In the genomic region with DNA sequence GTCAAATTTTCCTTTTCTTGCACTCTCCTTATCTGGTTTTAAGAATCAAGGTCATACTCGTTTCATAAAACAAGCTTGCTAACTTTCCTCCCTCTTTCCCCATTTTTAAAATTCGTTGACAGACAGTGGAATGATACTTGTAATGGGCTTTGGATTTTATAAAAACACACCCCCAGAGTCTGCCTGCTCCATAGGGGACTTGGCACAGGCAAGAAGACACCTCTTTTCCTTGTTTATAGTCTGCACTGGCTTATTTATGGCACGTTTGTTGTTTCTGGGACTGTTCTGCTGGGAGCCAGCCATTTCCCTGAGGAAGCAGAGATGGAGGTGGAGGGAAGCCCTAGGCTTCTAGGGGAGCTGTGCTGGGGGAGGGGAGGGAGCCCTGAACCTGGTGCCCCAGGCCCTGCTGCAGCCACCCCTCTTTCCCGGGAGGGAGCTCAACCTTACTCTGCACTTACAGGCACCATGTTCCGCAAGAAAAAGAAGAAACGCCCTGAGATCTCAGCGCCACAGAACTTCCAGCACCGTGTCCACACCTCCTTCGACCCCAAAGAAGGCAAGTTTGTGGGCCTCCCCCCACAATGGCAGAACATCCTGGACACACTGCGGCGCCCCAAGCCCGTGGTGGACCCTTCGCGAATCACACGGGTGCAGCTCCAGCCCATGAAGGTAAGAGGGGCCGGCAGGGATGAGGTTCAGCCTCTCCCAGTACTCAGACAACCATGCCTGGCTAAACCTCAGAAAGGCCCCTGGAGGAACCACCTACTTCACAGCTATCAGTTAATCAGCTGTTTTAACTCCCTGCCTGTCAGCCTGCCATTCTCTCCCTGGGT, we compare ENCODE assay signal across 21 cellular contexts. TPM values are rescaled to one million over a fixed set of nuclear protein-coding genes. Genes with fewer than 3 reads are reported as not detected.
DNase-seq lines count a peak whose midpoint lies in the region; ATAC-seq and TF ChIP-seq lines count a peak whose summit lies in the region.
"Had no signal": no experiment of that assay in that cellular context is flagged by ENCODE, and none has a peak within 500 bp of the region (broad histone marks: within the 10 kb centered on the region; RNA-seq: fewer than 3 reads in every experiment).

No MANE protein-coding gene starts in this region.

- peaks cover 14% of the 10 kb centered on the region for H3K27me3 Mint-ChIP-seq in nephron progenitor cell (ENCODE audit: low read depth, poor library complexity)
- no peaks in the 10 kb centered on the region for H3K27me3 Mint-ChIP-seq in stimulated activated naive CD8-positive, alpha-beta T cell treated with anti-CD3 and anti-CD28 coated beads, Interleukin-15, amount 100 ng/mL, for 72 hours

- H2BK120ac ChIP-seq in IMR-90 (ENCODE audit: low read depth, low read length) (no peak overlapping the region), mesenchymal stem cell (ENCODE audit: low read depth, low read length) (no peak overlapping the region)

- H3K4me1 ChIP-seq in IMR-90 (ENCODE audit: control insufficient read depth, insufficient read depth, low read length) (peaks cover 15% of the 10 kb centered on the region), adrenal gland (replicated peaks in 1 of 2) (peaks cover 36 to 46% of the 10 kb centered on the region in 2 donors), vagina (peaks cover 44% of the 10 kb centered on the region), mesenchymal stem cell (ENCODE audit: control insufficient read depth, insufficient read depth, low read depth, low read length) (peaks cover 27% of the 10 kb centered on the region)

- H4K20me1 ChIP-seq in IMR-90 (ENCODE audit: insufficient read depth, low read length) = no peaks in the 10 kb centered on the region

- no peak overlapping the region for H2BK20ac ChIP-seq in IMR-90 (ENCODE audit: low read depth, low read length)

- H3K4me3 Mint-ChIP-seq in nephron progenitor cell = peak overlapping the region; percentile 41
- H3K4me3 Mint-ChIP-seq in stimulated activated naive CD8-positive, alpha-beta T cell treated with anti-CD3 and anti-CD28 coated beads, Interleukin-15, amount 100 ng/mL, for 72 hours = no peak overlapping the region
- H3K4me3 Mint-ChIP-seq: CD8-positive, alpha-beta memory T cell had no signal

- peak overlapping the region; percentile 29 for H3K27ac Mint-ChIP-seq in nephron progenitor cell
- H3K27ac Mint-ChIP-seq in stimulated activated naive CD8-positive, alpha-beta T cell treated with anti-CD3 and anti-CD28 coated beads, Interleukin-15, amount 100 ng/mL, for 72 hours = no peak overlapping the region

- no peak overlapping the region for H4K8ac ChIP-seq in IMR-90 (ENCODE audit: low read depth in 2 of 2, low read length in 2 of 2)
- H4K8ac ChIP-seq in mesenchymal stem cell (ENCODE audit: low read length) = no peak overlapping the region

- in situ Hi-C loops in IMR-90 (cut with MboI; ENCODE audit: low sequenced_read_pairs) = no loop called here

- H3K4ac ChIP-seq in IMR-90 (ENCODE audit: low read depth, low read length) = no peak overlapping the region; the same call in 1 of the 2 replicates
- no peak overlapping the region for H3K4ac ChIP-seq in mesenchymal stem cell (ENCODE audit: low read depth in 1 of 2, low read length in 2 of 2)

- H4K91ac ChIP-seq in IMR-90 (ENCODE audit: insufficient read depth, low read depth, low read length) (no peak overlapping the region), mesenchymal stem cell (ENCODE audit: low read length) (no peak overlapping the region)

- DNase-seq in IMR-90 (no peak), adrenal gland (no peak), nephron progenitor cell (no peak), vagina (ENCODE audit: extremely low spot score in 2 of 2) (no peak), mesenchymal stem cell (no peak)
- DNase-seq in stimulated activated naive CD8-positive, alpha-beta T cell treated with anti-CD3 and anti-CD28 coated beads, Interleukin-15, amount 100 ng/mL, for 72 hours = no peak
- DNase-seq: ACHN; C1 segment of cervical spinal cord; CD8-positive, alpha-beta memory T cell; DMS79; Karpas-422; NCI-H1048; NCI-H1436; NCI-H1930; PC-3; RPMI8226; SIG-M5 had no signal

- H2BK15ac ChIP-seq in IMR-90 (ENCODE audit: low read depth, low read length) = no peak overlapping the region
- H2BK15ac ChIP-seq in mesenchymal stem cell (ENCODE audit: low read depth, poor library complexity, severe bottlenecking) = no peak overlapping the region

- H3K9me3 ChIP-seq in IMR-90 (ENCODE audit: control insufficient read depth, insufficient read depth, low read length) (no peaks in the 10 kb centered on the region), adrenal gland (replicated peaks in 1 of 3) (no peaks in the 10 kb centered on the region), vagina (no peaks in the 10 kb centered on the region), mesenchymal stem cell (ENCODE audit: control insufficient read depth, low read length) (no peaks in the 10 kb centered on the region)

- H3K14ac ChIP-seq in IMR-90 (replicated peaks; ENCODE audit: low read depth, low read length) (no peak overlapping the region; the same call in 1 of the 2 replicates), mesenchymal stem cell (ENCODE audit: low read length in 2 of 2) (peak overlapping the region in 1 of 2 experiments; percentile 26)

- H2BK12ac ChIP-seq in mesenchymal stem cell (ENCODE audit: low read length in 2 of 2) = no peak overlapping the region

- no peaks in the 10 kb centered on the region for H3K9me3 Mint-ChIP-seq in nephron progenitor cell
- H3K9me3 Mint-ChIP-seq in stimulated activated naive CD8-positive, alpha-beta T cell treated with anti-CD3 and anti-CD28 coated beads, Interleukin-15, amount 100 ng/mL, for 72 hours = no peaks in the 10 kb centered on the region
- H3K9me3 Mint-ChIP-seq: CD8-positive, alpha-beta memory T cell had no signal

- no peak overlapping the region for H3K9ac ChIP-seq in IMR-90 (ENCODE audit: low read depth, low read length)
- no peak overlapping the region for H3K9ac ChIP-seq in mesenchymal stem cell (ENCODE audit: low read length)

- H3K27me3 ChIP-seq in IMR-90 (ENCODE audit: control insufficient read depth, insufficient read depth, low read length) (no peaks in the 10 kb centered on the region), adrenal gland (no peaks in the 10 kb centered on the region), vagina (no peaks in the 10 kb centered on the region), mesenchymal stem cell (ENCODE audit: control insufficient read depth in 1 of 2, insufficient read depth in 1 of 2, low read length in 2 of 2) (no peaks in the 10 kb centered on the region)

- peaks cover 12% of the 10 kb centered on the region for H3K9me1 ChIP-seq in IMR-90 (ENCODE audit: insufficient read depth, low read length)

- H3K36me3 ChIP-seq in IMR-90 (ENCODE audit: control insufficient read depth, insufficient read depth, low read length) (no peaks in the 10 kb centered on the region), adrenal gland (replicated peaks in 1 of 2) (peaks cover 0 to 4% of the 10 kb centered on the region in 2 donors), vagina (no peaks in the 10 kb centered on the region), mesenchymal stem cell (ENCODE audit: control insufficient read depth in 1 of 2, insufficient read depth in 2 of 2, low read depth in 1 of 2, low read length in 2 of 2) (peaks cover 0 to 4% of the 10 kb centered on the region in 2 experiments)

- H3K4me3 ChIP-seq in IMR-90 (ENCODE audit: insufficient read depth, low read depth, low read length) (no peak overlapping the region), adrenal gland (no peak overlapping the region), vagina (no peak overlapping the region), mesenchymal stem cell (ENCODE audit: insufficient read depth in 1 of 2, low read depth in 1 of 2, low read length in 2 of 2) (no peak overlapping the region)

- no peaks in the 10 kb centered on the region for H3K79me1 ChIP-seq in IMR-90 (ENCODE audit: low read depth in 1 of 2, low read length in 2 of 2)
- H3K79me1 ChIP-seq in mesenchymal stem cell (replicated peaks; ENCODE audit: low read length, poor library complexity, severe bottlenecking) = no peaks in the 10 kb centered on the region

- H3K36me3 Mint-ChIP-seq in nephron progenitor cell (ENCODE audit: low read depth) = no peaks in the 10 kb centered on the region
- H3K36me3 Mint-ChIP-seq: CD8-positive, alpha-beta memory T cell had no signal

- no peak overlapping the region for H3K27ac ChIP-seq in IMR-90 (ENCODE audit: insufficient read depth, low read length)
- peak overlapping the region in 4 of 5 donors; percentile 24 to 98 (median 82) for H3K27ac ChIP-seq in adrenal gland
- H3K27ac ChIP-seq in vagina = peak overlapping the region; percentile 87
- H3K27ac ChIP-seq in mesenchymal stem cell (ENCODE audit: low read length, poor library complexity, severe bottlenecking) = no peak overlapping the region
- H3K27ac ChIP-seq: HL-60 had no signal

- dilution Hi-C loops in IMR-90 (cut with HindIII; ENCODE audit: low sequenced_read_pairs, unreplicated experiment) = no loop called here

- TF ChIP-seq POLR2A in IMR-90 (IDR thresholded peaks at IDR 0.05; ENCODE audit: low read depth, low read length) = no peak
- TF ChIP-seq POLR2A in adrenal gland (IDR thresholded peaks at IDR 0.05) = peak in 1 of 2 donors; percentile 29
- no peak for TF ChIP-seq POLR2A in vagina (IDR thresholded peaks at IDR 0.05)

- CTCF ChIA-PET in IMR-90 (lab: Yijun Ruan, JAX) = interaction anchor here (0.6 kb wide), 1 partner anchor 165 kb away, joined by 4 read pairs; no protein-coding TSS in a partner anchor

- POLR2A ChIA-PET in IMR-90 (lab: Charles Lee; ENCODE audit: unreplicated experiment) = no interaction called here

- no TSS peak for BruUV-seq in IMR-90 (replicated peaks; lab: Mats Ljungman, UMichigan)

- H3K23ac ChIP-seq in IMR-90 (ENCODE audit: low read depth, low read length) = no peak overlapping the region
- H3K23ac ChIP-seq in mesenchymal stem cell (ENCODE audit: low read length in 2 of 2) = no peak overlapping the region

- H4K5ac ChIP-seq in IMR-90 (ENCODE audit: low read depth, low read length) = no peak overlapping the region

- H2AK9ac ChIP-seq in IMR-90 (replicated peaks; ENCODE audit: low read depth, low read length, poor library complexity) = peak overlapping the region; percentile 65

- H2AFZ ChIP-seq in IMR-90 (replicated peaks; ENCODE audit: low read length, poor library complexity) (peak overlapping the region; percentile 5), mesenchymal stem cell (ENCODE audit: low read depth, low read length) (no peak overlapping the region)

- H2AK5ac ChIP-seq in IMR-90 (ENCODE audit: low read depth, low read length) (no peak overlapping the region), mesenchymal stem cell (ENCODE audit: low read length, severe bottlenecking) (no peak overlapping the region)

- H3K4me2 ChIP-seq in IMR-90 (ENCODE audit: low read depth, low read length) (no peak overlapping the region), mesenchymal stem cell (ENCODE audit: low read length, poor library complexity, severe bottlenecking) (no peak overlapping the region)

- TF ChIP-seq CTCF in IMR-90 (conservative IDR thresholded peaks at IDR 0.05; ENCODE audit: low read depth, low read length) = no peak
- TF ChIP-seq CTCF in adrenal gland (IDR thresholded peaks at IDR 0.05) = no peak
- no peak for TF ChIP-seq CTCF in nephron progenitor cell (IDR thresholded peaks at IDR 0.05)
- TF ChIP-seq CTCF in vagina (IDR thresholded peaks at IDR 0.05) = no peak

- intact Hi-C loops in IMR-90 (cut with micrococcal nuclease) = no loop called here
- intact Hi-C loops in adrenal gland (cut with DNase I) = no loop called here
- intact Hi-C loops in vagina (cut with DNase I) = no loop called here

- no peak overlapping the region for H3K56ac ChIP-seq in IMR-90 (ENCODE audit: extremely low read depth, insufficient read depth, low read length)

- peaks cover 58% of the 10 kb centered on the region for H3K4me1 Mint-ChIP-seq in nephron progenitor cell
- no peaks in the 10 kb centered on the region for H3K4me1 Mint-ChIP-seq in stimulated activated naive CD8-positive, alpha-beta T cell treated with anti-CD3 and anti-CD28 coated beads, Interleukin-15, amount 100 ng/mL, for 72 hours
- H3K4me1 Mint-ChIP-seq: CD8-positive, alpha-beta memory T cell had no signal

- no peak for TF ChIP-seq RAD21 in IMR-90 (IDR thresholded peaks at IDR 0.05; ENCODE audit: low read length)

- ATAC-seq in IMR-90 (ENCODE audit: low read depth) = no peak
- ATAC-seq in GM18511 (IDR thresholded peaks at IDR 0.05; ENCODE audit: unreplicated experiment) = no peak
- no peak for ATAC-seq in stimulated activated naive CD8-positive, alpha-beta T cell treated with anti-CD3 and anti-CD28 coated beads, Interleukin-15, amount 100 ng/mL, for 72 hours
- ATAC-seq: PC-3 had no signal

- H2BK5ac ChIP-seq in IMR-90 (ENCODE audit: low read depth, low read length, poor library complexity, severe bottlenecking) (no peak overlapping the region), mesenchymal stem cell (ENCODE audit: low read depth, low read length, poor library complexity, severe bottlenecking) (no peak overlapping the region)

- H3K18ac ChIP-seq in IMR-90 (ENCODE audit: low read depth, low read length) = no peak overlapping the region
- no peak overlapping the region for H3K18ac ChIP-seq in mesenchymal stem cell (ENCODE audit: low read depth in 1 of 2, low read length in 2 of 2)

- 88% methylated on average over 9 of the region's 16 CpGs; no CpG with 5 or more reads in 1 of the 2 experiments for WGBS in IMR-90 (ENCODE audit: extremely low coverage in 2 of 2, insufficient read length in 1 of 2), 2 experiments
- WGBS in adrenal gland, 4 donors = 72 to 77% (median 75%) methylated on average over 11 to 16 of the region's 16 CpGs
- WGBS in mesenchymal stem cell = 81% methylated on average over 15 of the region's 16 CpGs

RNA-seq across cellular contexts. Expression of gene ANKRD63, which starts 18.3 kb away (rescaled TPM):
- total RNA-seq in IMR-90 (2012; rRNA removed) (under 0.01 TPM in 1 of 2 replicates, not detected in the other), adrenal gland (not detected), vagina (not detected)
- polyA plus RNA-seq in IMR-90 (2012; rRNA removed) (not detected in 2 replicates), adrenal gland (not detected)
- polyA plus RNA-seq in IMR-90 (2012; cell fraction: cytosol; rRNA removed) = not detected in 2 replicates
- 0.05 TPM in 1 of 2 replicates, not detected in the other for polyA plus RNA-seq in IMR-90 (2012; cell fraction: nucleus; rRNA removed; ENCODE audit: low replicate concordance)
- polyA plus RNA-seq in mesenchymal stem cell (2013, experiment 1 of 2) = not detected
- polyA plus RNA-seq in mesenchymal stem cell (2013, experiment 2 of 2) = not detected
- total RNA-seq: CD8-positive, alpha-beta memory T cell; HT1080; MCF 10A had no signal
- polyA plus RNA-seq: CD8-positive, alpha-beta memory T cell had no signal

RNA-seq across cellular contexts. Expression of gene PAK6, which starts 25.7 kb away (rescaled TPM):
- total RNA-seq in IMR-90 (2012; rRNA removed) (not detected in 2 replicates), adrenal gland (10 to 100 TPM in 6 of 8 donors, 1 to 10 TPM in 2; 5.8 to 31.0 (median 18.9) TPM), vagina (19.9 TPM)
- polyA plus RNA-seq in IMR-90 (2012; rRNA removed) (0.21 TPM in 1 of 2 replicates, not detected in the other), adrenal gland (10 to 100 TPM in 1 of 3 donors, 1 to 10 TPM in 2; 4.9 to 11.3 (median 6.0) TPM)
- polyA plus RNA-seq in IMR-90 (2012; cell fraction: cytosol; rRNA removed) = 0.07 TPM in 1 of 2 replicates, not detected in the other
- 0.13 and 0.14 TPM in 2 replicates for polyA plus RNA-seq in IMR-90 (2012; cell fraction: nucleus; rRNA removed; ENCODE audit: low replicate concordance)
- polyA plus RNA-seq in mesenchymal stem cell (2013, experiment 1 of 2) = 0.18 TPM
- 0.10 TPM for polyA plus RNA-seq in mesenchymal stem cell (2013, experiment 2 of 2)

RNA-seq across cellular contexts. Expression of gene PLCB2, which starts 43.2 kb away (rescaled TPM):
- total RNA-seq in IMR-90 (2012; rRNA removed) = 0.18 and 0.28 TPM in 2 replicates
- 0.87 and 1.4 TPM in 2 replicates for polyA plus RNA-seq in IMR-90 (2012; rRNA removed)
- 0.45 and 0.78 TPM in 2 replicates for polyA plus RNA-seq in IMR-90 (2012; cell fraction: cytosol; rRNA removed)
- 2.8 and 3.8 TPM in 2 replicates for polyA plus RNA-seq in IMR-90 (2012; cell fraction: nucleus; rRNA removed; ENCODE audit: low replicate concordance)
- 10 to 100 TPM in 7 of 8 donors, 1 to 10 TPM in 1; 7.7 to 36.1 (median 24.3) TPM for total RNA-seq in adrenal gland
- 100 to 1,000 TPM in 1 of 3 donors, 10 to 100 TPM in 1, 1 to 10 TPM in 1; 5.4 to 100 (median 39.4) TPM for polyA plus RNA-seq in adrenal gland
- 14.0 TPM for total RNA-seq in vagina
- polyA plus RNA-seq in mesenchymal stem cell (2013, experiment 1 of 2) = 14.0 TPM
- 13.9 TPM for polyA plus RNA-seq in mesenchymal stem cell (2013, experiment 2 of 2)

RNA-seq across cellular contexts. Expression of gene INAFM2, which starts 59.0 kb away (rescaled TPM):
- total RNA-seq in IMR-90 (2012; rRNA removed) (10.4 and 13.1 TPM in 2 replicates), adrenal gland (10 to 100 TPM; 14.2 to 25.5 (median 20.3) TPM), vagina (5.2 TPM)
- polyA plus RNA-seq in IMR-90 (2012; rRNA removed) (11.7 and 14.0 TPM in 2 replicates), adrenal gland (10 to 100 TPM; 12.0 to 24.5 (median 20.9) TPM)
- polyA plus RNA-seq in IMR-90 (2012; cell fraction: cytosol; rRNA removed) = 4.2 and 6.0 TPM in 2 replicates
- 6.6 and 18.3 TPM in 2 replicates for polyA plus RNA-seq in IMR-90 (2012; cell fraction: nucleus; rRNA removed; ENCODE audit: low replicate concordance)
- 75.5 TPM for polyA plus RNA-seq in mesenchymal stem cell (2013, experiment 1 of 2)
- polyA plus RNA-seq in mesenchymal stem cell (2013, experiment 2 of 2) = 80.9 TPM

Comparison
In these comparisons a context has a peak if more than half of its experiments do, and no peak if none do; other contexts are left out.
1. H3K27ac ChIP-seq: peak in adrenal gland (4 of 5) and vagina (single experiment); none in IMR-90 (single experiment) and mesenchymal stem cell (single experiment).